Comparison of ENCODE assay signal across 8 cellular contexts in the genomic region with DNA sequence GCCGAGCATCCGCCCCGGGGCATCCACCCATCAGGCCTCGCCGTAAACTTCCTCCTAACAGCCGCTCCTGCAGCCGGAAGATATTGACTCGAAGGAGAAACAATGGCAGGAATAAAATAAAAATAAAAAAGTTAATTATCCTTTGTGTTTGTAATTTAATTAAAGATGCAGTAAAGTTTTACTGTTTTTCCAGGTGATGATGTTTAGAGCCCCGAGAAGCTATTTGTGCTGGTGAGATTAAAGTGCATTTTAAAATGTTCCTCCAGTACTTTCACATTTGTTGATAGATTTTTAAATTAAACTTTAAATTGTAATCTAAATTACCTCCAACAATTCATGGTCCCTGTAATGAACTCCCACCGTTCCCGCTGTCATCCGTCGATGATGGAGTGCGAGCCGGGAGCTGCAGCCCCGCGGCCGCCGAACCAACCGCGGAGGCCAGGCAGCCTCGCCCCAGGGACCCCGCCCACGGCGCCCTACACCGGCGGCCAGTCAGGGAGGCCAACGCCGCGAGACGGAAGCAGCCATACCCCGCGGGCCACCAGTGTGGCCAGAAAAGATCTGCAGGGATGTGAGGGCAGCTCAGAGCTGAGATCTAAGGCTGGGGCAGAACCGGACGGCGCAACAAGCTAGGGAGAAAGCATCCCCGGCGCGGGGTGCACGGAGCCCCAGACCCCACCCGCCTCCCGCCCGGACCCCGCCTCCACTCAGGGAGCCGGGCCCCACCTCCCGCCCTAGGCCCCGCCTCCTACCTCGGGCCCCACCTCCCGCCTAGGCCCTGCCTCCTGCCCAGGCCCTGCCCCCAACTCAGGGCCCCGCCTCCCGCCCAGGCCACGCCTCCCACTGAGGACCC.
A peak's percentile ranks its signal among the peaks of the same experiment; 100 is the strongest.
DNase-seq lines count a peak whose midpoint lies in the region; ATAC-seq and TF ChIP-seq lines count a peak whose summit lies in the region.

No MANE protein-coding gene starts in this region.

- peaks cover 8% of the 10 kb centered on the region for H3K4me1 Mint-ChIP-seq in CD14-positive monocyte
- H3K4me1 Mint-ChIP-seq in activated CD4-positive, alpha-beta T cell treated with anti-CD3 and anti-CD28 coated beads, Interleukin-2, amount 10 ng/mL, durations not matched to agents 7 days and 5 days, result peaks cover 11% of the 10 kb centered on the region

- H3K27ac Mint-ChIP-seq in CD14-positive monocyte, result peak overlapping the region; percentile 85 to 93 (median 90)
- peak overlapping the region; percentile 85 for H3K27ac Mint-ChIP-seq in activated CD4-positive, alpha-beta T cell treated with anti-CD3 and anti-CD28 coated beads, Interleukin-2, amount 10 ng/mL, durations not matched to agents 7 days and 5 days

- no peaks in the 10 kb centered on the region for H3K9me3 ChIP-seq in lower lobe of right lung

- ATAC-seq in GM21576 (IDR thresholded peaks at IDR 0.05; ENCODE audit: unreplicated experiment) (peak; percentile 48), lower lobe of right lung (peak; percentile 92 to 96)

- intact Hi-C loops in CD14-positive monocyte (cut with micrococcal nuclease) (loop anchor here (5.0 to 10.0 kb wide), 9 partner anchors 102 to 1495 kb away; partner anchors contain the start of genes FAM53A (in 2 of the 2), HAUS3 (in 2 of the 2), POLN (in 2 of the 2) and HTT (in 1 of the 2)), lower lobe of right lung (cut with DNase I) (no loop called here)

- peak overlapping the region; percentile 87 for H3K27ac ChIP-seq in lower lobe of right lung

- POLR2A ChIA-PET in activated CD4-positive, alpha-beta T cell treated with anti-CD3 and anti-CD28 coated beads, Interleukin-2, amount 10 ng/mL, durations not matched to agents 7 days and 5 days (lab: Charles Lee), result no interaction called here

- TF ChIP-seq CTCF in CD14-positive monocyte (IDR thresholded peaks at IDR 0.05), result no peak
- TF ChIP-seq CTCF in lower lobe of right lung (IDR thresholded peaks at IDR 0.05), result no peak

- H3K27me3 Mint-ChIP-seq in CD14-positive monocyte (ENCODE audit: low read depth in 3 of 3), result peaks cover 0 to 9% (median 1%) of the 10 kb centered on the region in 3 donors
- H3K27me3 Mint-ChIP-seq in activated CD4-positive, alpha-beta T cell treated with anti-CD3 and anti-CD28 coated beads, Interleukin-2, amount 10 ng/mL, durations not matched to agents 7 days and 5 days, result peaks cover 2% of the 10 kb centered on the region

- peak; percentile 99 for DNase-seq in CD14-positive monocyte (ENCODE audit: low spot score)
- peak; percentile 21 for DNase-seq in NCI-H1105 (lab: John Stamatoyannopoulos, UW)
- peak; percentile 85 for DNase-seq in activated CD4-positive, alpha-beta T cell treated with anti-CD3 and anti-CD28 coated beads, Interleukin-2, amount 10 ng/mL, durations not matched to agents 7 days and 5 days
- DNase-seq in dermis microvascular lymphatic vessel endothelial cell (ENCODE audit: low read depth in 2 of 2), result peak; percentile 18 to 69
- DNase-seq in lower lobe of right lung, result peak; percentile 96
- peak; percentile 85 for DNase-seq in stimulated activated CD8-positive, alpha-beta memory T cell treated with anti-CD3 and anti-CD28 coated beads, Interleukin-12 subunit alpha, Interleukin-12 subunit beta, amount 100 ng/mL, for 1 hour (ENCODE audit: low read depth)
- no peak for DNase-seq in kidney glomerular epithelial cell (lab: John Stamatoyannopoulos, UW)

- H3K27me3 ChIP-seq in lower lobe of right lung (ENCODE audit: low read depth), result no peaks in the 10 kb centered on the region

- peaks cover 3% of the 10 kb centered on the region for H3K4me1 ChIP-seq in lower lobe of right lung

- peak overlapping the region; percentile 79 to 87 for H3K4me3 Mint-ChIP-seq in CD14-positive monocyte
- H3K4me3 Mint-ChIP-seq in activated CD4-positive, alpha-beta T cell treated with anti-CD3 and anti-CD28 coated beads, Interleukin-2, amount 10 ng/mL, durations not matched to agents 7 days and 5 days, result peak overlapping the region; percentile 61

- peaks cover 0 to 4% of the 10 kb centered on the region in 2 donors for H3K36me3 Mint-ChIP-seq in CD14-positive monocyte
- no peaks in the 10 kb centered on the region for H3K36me3 Mint-ChIP-seq in activated CD4-positive, alpha-beta T cell treated with anti-CD3 and anti-CD28 coated beads, Interleukin-2, amount 10 ng/mL, durations not matched to agents 7 days and 5 days (ENCODE audit: low read depth)

- CTCF ChIA-PET in activated CD4-positive, alpha-beta T cell treated with anti-CD3 and anti-CD28 coated beads, Interleukin-2, amount 10 ng/mL, durations not matched to agents 7 days and 5 days (lab: Charles Lee), result interaction anchor here (1.0 kb wide), 1 partner anchor 13 kb away, joined by 3 read pairs; no protein-coding TSS in a partner anchor

- H3K9me3 Mint-ChIP-seq in CD14-positive monocyte, result peaks cover 0 to 4% (median 0%) of the 10 kb centered on the region in 7 donors
- no peaks in the 10 kb centered on the region for H3K9me3 Mint-ChIP-seq in activated CD4-positive, alpha-beta T cell treated with anti-CD3 and anti-CD28 coated beads, Interleukin-2, amount 10 ng/mL, durations not matched to agents 7 days and 5 days

- H3K4me3 ChIP-seq in lower lobe of right lung, result peak overlapping the region; percentile 68

- no peaks in the 10 kb centered on the region for H3K36me3 ChIP-seq in lower lobe of right lung
